ENCODE assay signal across 8 cellular contexts in genomic region chrX:153766098-153766817, GRCh38. TPM values are rescaled to one million over a fixed set of nuclear protein-coding genes. Genes with fewer than 3 reads are reported as not detected.
DNase-seq lines count a peak whose midpoint lies in the region; ATAC-seq, FAIRE-seq and TF ChIP-seq lines count a peak whose summit lies in the region.

No MANE protein-coding gene starts in this region.

- H3K4me2 ChIP-seq in GM12878 (ENCODE audit: control insufficient read depth, insufficient read depth), result no peak overlapping the region

- RAD21 ChIA-PET in GM12878 (lab: Charles Lee; ENCODE audit: unreplicated experiment), result interaction anchor here (0.7 kb wide), 1 partner anchor 181 kb away, joined by 3 read pairs; no protein-coding TSS in a partner anchor

- peak in 3 of 5 donors; percentile 14 to 23 (median 20) for DNase-seq in heart left ventricle
- no peak for DNase-seq in left ventricle myocardium superior
- DNase-seq in RCC 7860 (ENCODE audit: low spot score), result peak; percentile 65
- no peak for DNase-seq in GM12878 (ENCODE audit: low read depth, low spot score)
- DNase-seq in medulla oblongata (ENCODE audit: extremely low spot score), result peak; percentile 57

- ATAC-seq in heart left ventricle, result no peak
- no peak for ATAC-seq in left ventricle myocardium superior
- no peak; the same call in 2 of the 3 replicates for ATAC-seq in GM12878
- ATAC-seq in HG02852 (IDR thresholded peaks at IDR 0.05; ENCODE audit: unreplicated experiment), result no peak
- no peak for ATAC-seq in HG03280 (IDR thresholded peaks at IDR 0.05; ENCODE audit: unreplicated experiment)

- H3K9me3 ChIP-seq in heart left ventricle (no peaks in the 10 kb centered on the region), GM12878 (replicated peaks; ENCODE audit: control insufficient read depth, insufficient read depth, low read length) (no peaks in the 10 kb centered on the region; the same call in 2 of the 3 replicates), subcutaneous abdominal adipose tissue (ENCODE audit: control insufficient read depth in 5 of 5, low read length in 5 of 5) (no peaks in the 10 kb centered on the region)

- in situ Hi-C loops in GM12878 (cut with MboI), result no loop called here

- SMC1A ChIA-PET in GM12878 (lab: Charles Lee; ENCODE audit: uncharacterized antibody, unreplicated experiment), result no interaction called here

- no peak overlapping the region for H2AFZ ChIP-seq in GM12878 (ENCODE audit: control insufficient read depth, low read depth, low read length)

- no peaks in the 10 kb centered on the region for H3K79me2 ChIP-seq in GM12878 (ENCODE audit: control insufficient read depth, insufficient read depth, low read length)

- H3K27me3 ChIP-seq in heart left ventricle (no peaks in the 10 kb centered on the region), GM12878 (replicated peaks in 1 of 2; ENCODE audit: control insufficient read depth in 2 of 2, insufficient read depth in 2 of 2, low read length in 1 of 2) (no peaks in the 10 kb centered on the region), subcutaneous abdominal adipose tissue (ENCODE audit: control insufficient read depth in 5 of 5, insufficient read depth in 4 of 5, low read length in 5 of 5) (peaks cover 0 to 23% (median 17%) of the 10 kb centered on the region in 5 donors)

- H3K9ac ChIP-seq in GM12878 (ENCODE audit: control insufficient read depth, insufficient read depth, low read length) (no peak overlapping the region), subcutaneous abdominal adipose tissue (ENCODE audit: low read length in 5 of 5) (peak overlapping the region in 1 of 5 donors; percentile 60)

- intact Hi-C loops in heart left ventricle (cut with DNase I) (no loop called here), left ventricle myocardium superior (cut with micrococcal nuclease) (loop anchor here (10.0 kb wide), 1 partner anchor 189 kb away; no protein-coding TSS in a partner anchor), GM12878 (cut with micrococcal nuclease; ENCODE audit: unreplicated experiment) (no loop called here)

- FAIRE-seq in RCC 7860 (lab: Jason Lieb, UNC) (peak; percentile 31), GM12878 (lab: Jason Lieb, UNC) (no peak)

- no peaks in the 10 kb centered on the region for H4K20me1 ChIP-seq in GM12878 (ENCODE audit: control insufficient read depth, insufficient read depth)

- POLR2A ChIA-PET in GM12878 (lab: Charles Lee), result no interaction called here

- BruUV-seq in GM12878 (replicated peaks; lab: Mats Ljungman, UMichigan), result no TSS peak

- TF ChIP-seq CTCF in heart left ventricle (IDR thresholded peaks at IDR 0.05), result no peak
- TF ChIP-seq CTCF in GM12878 (IDR thresholded peaks at IDR 0.05 in 2 of 3, conservative IDR thresholded peaks at IDR 0.05 in 1 of 3; ENCODE audit: control insufficient read depth in 2 of 3, extremely low read depth in 1 of 3, insufficient read depth in 1 of 3, low read depth in 3 of 3, low read length in 3 of 3), result no peak

- 62 to 80% (median 70%) methylated on average over 21 of the region's 21 CpGs for WGBS in heart left ventricle, 4 donors
- 38% methylated on average over 13 of the region's 21 CpGs for WGBS in GM12878 (ENCODE audit: insufficient coverage, insufficient replicate concordance, low lambda C conversion rate, missing lambda C conversion rate)

- TF ChIP-seq EP300 in GM12878 (IDR thresholded peaks at IDR 0.05; ENCODE audit: borderline replicate concordance in 1 of 2, control insufficient read depth in 1 of 2, low read depth in 2 of 2, low read length in 2 of 2), result no peak

- H3K4me3 ChIP-seq in heart left ventricle (peak overlapping the region in 3 of 12 donors; percentile 9 to 24 (median 22)), GM12878 (no peak overlapping the region), subcutaneous abdominal adipose tissue (ENCODE audit: low read depth in 1 of 5, low read length in 5 of 5) (peak overlapping the region in 4 of 5 donors; percentile 17 to 46 (median 28))

- no peak for TF ChIP-seq RAD21 in GM12878 (IDR thresholded peaks at IDR 0.05; ENCODE audit: insufficient read depth, low read depth, low read length)

- H3K4me1 ChIP-seq in heart left ventricle (peaks cover 0 to 26% (median 5%) of the 10 kb centered on the region in 12 donors), GM12878 (ENCODE audit: control insufficient read depth, insufficient read depth, low read length) (no peaks in the 10 kb centered on the region), subcutaneous abdominal adipose tissue (ENCODE audit: control insufficient read depth in 5 of 5, insufficient read depth in 5 of 5, low read length in 5 of 5) (peaks cover 0 to 31% (median 26%) of the 10 kb centered on the region in 5 donors)

- TF ChIP-seq POLR2A in heart left ventricle (IDR thresholded peaks at IDR 0.05) (no peak), GM12878 (IDR thresholded peaks at IDR 0.05; ENCODE audit: low read depth, low read length) (no peak)

- H3K36me3 ChIP-seq in heart left ventricle, result no peaks in the 10 kb centered on the region
- no peaks in the 10 kb centered on the region for H3K36me3 ChIP-seq in GM12878 (ENCODE audit: control insufficient read depth in 2 of 2, insufficient read depth in 2 of 2, low read length in 1 of 2)
- no peaks in the 10 kb centered on the region for H3K36me3 ChIP-seq in subcutaneous abdominal adipose tissue (ENCODE audit: control insufficient read depth in 5 of 5, insufficient read depth in 5 of 5, low read length in 5 of 5)

- H3K27ac ChIP-seq in heart left ventricle (peak overlapping the region in 4 of 12 donors; percentile 18 to 81 (median 42)), GM12878 (ENCODE audit: control insufficient read depth, insufficient read depth) (no peak overlapping the region), subcutaneous abdominal adipose tissue (ENCODE audit: low read depth, low read length) (no peak overlapping the region)

- CTCF ChIA-PET in GM12878 (lab: Yijun Ruan, JAX), result interaction anchor here (0.6 to 1.0 kb wide), 3 partner anchors 98 to 200 kb away, joined by 4 read pairs; no protein-coding TSS in a partner anchor

RNA-seq across cellular contexts. Expression of gene PLXNB3, which starts 2.2 kb away (rescaled TPM):
- total RNA-seq in heart left ventricle (1 to 10 TPM; 1.6 to 8.6 (median 3.5) TPM), left ventricle myocardium superior (2.4 TPM), GM12878 (2014; rRNA removed) (not detected in 2 replicates), GM12878 (2014; rRNA removed; fragmentation: Illumina TruSeq; extraction: Trizol) (not detected in 2 replicates), GM12878 (2021) (0.21 and 0.53 TPM in 2 replicates)
- polyA plus RNA-seq in heart left ventricle (1 to 10 TPM in 1 of 2 donors, under 1 TPM in 1; 0.51 to 2.8 TPM), GM12878 (2011; rRNA removed) (0.14 and 0.20 TPM in 2 replicates), GM12878 (2014; fragmentation: Illumina TruSeq; extraction: Trizol) (0.18 TPM in 1 of 2 replicates, not detected in the other), GM12878 (2014; fragmentation: Nextera tagmentation; extraction: Ambion mirVana) (not detected), GM12878 (2014; rRNA removed) (0.62 and 0.68 TPM in 2 replicates), GM12878 (2016; fragmentation: Nextera tagmentation; extraction: Ambion mirVana) (under 1 TPM; 0.06 to 0.43 TPM)
- total RNA-seq in GM12878 (2013; cell fraction: nucleolus; rRNA removed), result 0.31 TPM in 1 of 2 replicates, not detected in the other
- 0.31 TPM for polyA plus RNA-seq in GM12878 (2011; ENCODE audit: low read depth)
- polyA plus RNA-seq in GM12878 (2011; cell fraction: cytosol; rRNA removed), result 0.09 and 0.38 TPM in 2 replicates
- polyA plus RNA-seq in GM12878 (2011; cell fraction: nucleus; rRNA removed), result 3.5 and 3.7 TPM in 2 replicates
- polyA plus RNA-seq in GM12878 (2012), result 0.19 and 0.79 TPM in 2 replicates
- 0.82 TPM in 1 of 2 replicates, not detected in the other for polyA minus RNA-seq in GM12878 (2011; rRNA and poly(A)+ RNA removed)
- polyA minus RNA-seq in GM12878 (2011; cell fraction: cytosol; rRNA and poly(A)+ RNA removed), result 0.94 TPM in 1 of 2 replicates, not detected in the other
- 0.36 and 0.48 TPM in 2 replicates for polyA minus RNA-seq in GM12878 (2011; cell fraction: nucleus; rRNA and poly(A)+ RNA removed)

RNA-seq across cellular contexts. Expression of gene SRPK3, which starts 14.6 kb away (rescaled TPM):
- total RNA-seq in heart left ventricle (10 to 100 TPM; 31.9 to 49.7 (median 38.9) TPM), left ventricle myocardium superior (43.6 TPM), GM12878 (2014; rRNA removed) (not detected in 2 replicates), GM12878 (2014; rRNA removed; fragmentation: Illumina TruSeq; extraction: Trizol) (not detected in 2 replicates), GM12878 (2021) (not detected in 2 replicates)
- polyA plus RNA-seq in heart left ventricle (10 to 100 TPM in 1 of 2 donors, 1 to 10 TPM in 1; 8.8 to 39.8 TPM), GM12878 (2011; rRNA removed) (not detected in 2 replicates), GM12878 (2014; fragmentation: Illumina TruSeq; extraction: Trizol) (not detected in 2 replicates), GM12878 (2014; fragmentation: Nextera tagmentation; extraction: Ambion mirVana) (under 1 TPM in 1 of 2 experiments, not detected in 1; 0.05 TPM), GM12878 (2014; rRNA removed) (not detected in 2 replicates), GM12878 (2016; fragmentation: Nextera tagmentation; extraction: Ambion mirVana) (under 1 TPM in 1 of 2 experiments, not detected in 1; 0.19 TPM)
- not detected in 2 replicates for total RNA-seq in GM12878 (2013; cell fraction: nucleolus; rRNA removed)
- polyA plus RNA-seq in GM12878 (2011; ENCODE audit: low read depth), result 0.13 TPM
- not detected in 2 replicates for polyA plus RNA-seq in GM12878 (2011; cell fraction: cytosol; rRNA removed)
- polyA plus RNA-seq in GM12878 (2011; cell fraction: nucleus; rRNA removed), result 0.07 and 0.21 TPM in 2 replicates
- 0.14 and 0.22 TPM in 2 replicates for polyA plus RNA-seq in GM12878 (2012)
- not detected in 2 replicates for polyA minus RNA-seq in GM12878 (2011; rRNA and poly(A)+ RNA removed)
- not detected in 2 replicates for polyA minus RNA-seq in GM12878 (2011; cell fraction: cytosol; rRNA and poly(A)+ RNA removed)
- not detected in 2 replicates for polyA minus RNA-seq in GM12878 (2011; cell fraction: nucleus; rRNA and poly(A)+ RNA removed)

RNA-seq across cellular contexts. Expression of gene IDH3G, which starts 27.9 kb away (rescaled TPM):
- 100 to 1,000 TPM in 2 of 9 donors, 10 to 100 TPM in 7; 58.1 to 162 (median 71.2) TPM for total RNA-seq in heart left ventricle
- 10 to 100 TPM; 76.5 to 78.6 TPM for polyA plus RNA-seq in heart left ventricle
- total RNA-seq in left ventricle myocardium superior, result 81.2 TPM
- 32.7 and 39.1 TPM in 2 replicates for total RNA-seq in GM12878 (2013; cell fraction: nucleolus; rRNA removed)
- 69.3 and 78.5 TPM in 2 replicates for total RNA-seq in GM12878 (2014; rRNA removed)
- 38.6 and 41.5 TPM in 2 replicates for total RNA-seq in GM12878 (2014; rRNA removed; fragmentation: Illumina TruSeq; extraction: Trizol)
- total RNA-seq in GM12878 (2021), result 61.3 and 69.0 TPM in 2 replicates
- polyA plus RNA-seq in GM12878 (2011; ENCODE audit: low read depth), result 33.4 TPM
- polyA plus RNA-seq in GM12878 (2011; rRNA removed), result 22.6 and 49.1 TPM in 2 replicates
- polyA plus RNA-seq in GM12878 (2011; cell fraction: cytosol; rRNA removed), result 78.3 and 106 TPM in 2 replicates
- polyA plus RNA-seq in GM12878 (2011; cell fraction: nucleus; rRNA removed), result 169 and 193 TPM in 2 replicates
- polyA plus RNA-seq in GM12878 (2012), result 71.2 and 75.4 TPM in 2 replicates
- polyA plus RNA-seq in GM12878 (2014; fragmentation: Illumina TruSeq; extraction: Trizol), result 32.7 and 64.2 TPM in 2 replicates
- polyA plus RNA-seq in GM12878 (2014; fragmentation: Nextera tagmentation; extraction: Ambion mirVana), result 10 to 100 TPM; 26.3 to 34.4 TPM
- polyA plus RNA-seq in GM12878 (2014; rRNA removed), result 77.9 and 81.4 TPM in 2 replicates
- polyA plus RNA-seq in GM12878 (2016; fragmentation: Nextera tagmentation; extraction: Ambion mirVana), result 100 to 1,000 TPM in 1 of 2 experiments, 10 to 100 TPM in 1; 96.5 to 102 TPM
- polyA minus RNA-seq in GM12878 (2011; rRNA and poly(A)+ RNA removed), result 94.4 and 103 TPM in 2 replicates
- polyA minus RNA-seq in GM12878 (2011; cell fraction: cytosol; rRNA and poly(A)+ RNA removed), result 29.4 and 29.5 TPM in 2 replicates
- 29.4 and 50.1 TPM in 2 replicates for polyA minus RNA-seq in GM12878 (2011; cell fraction: nucleus; rRNA and poly(A)+ RNA removed)

RNA-seq across cellular contexts. Expression of gene SSR4, which starts 28.2 kb away (rescaled TPM):
- total RNA-seq in heart left ventricle (100 to 1,000 TPM; 119 to 225 (median 135) TPM), left ventricle myocardium superior (145 TPM), GM12878 (2014; rRNA removed) (252 and 305 TPM in 2 replicates), GM12878 (2014; rRNA removed; fragmentation: Illumina TruSeq; extraction: Trizol) (160 and 189 TPM in 2 replicates), GM12878 (2021) (244 and 247 TPM in 2 replicates)
- polyA plus RNA-seq in heart left ventricle (100 to 1,000 TPM; 306 to 307 TPM), GM12878 (2011; rRNA removed) (94.1 and 176 TPM in 2 replicates), GM12878 (2014; fragmentation: Illumina TruSeq; extraction: Trizol) (61.3 and 151 TPM in 2 replicates), GM12878 (2014; fragmentation: Nextera tagmentation; extraction: Ambion mirVana) (100 to 1,000 TPM; 351 to 521 TPM), GM12878 (2014; rRNA removed) (312 and 326 TPM in 2 replicates), GM12878 (2016; fragmentation: Nextera tagmentation; extraction: Ambion mirVana) (100 to 1,000 TPM; 315 to 317 TPM)
- total RNA-seq in GM12878 (2013; cell fraction: nucleolus; rRNA removed), result 49.2 and 60.4 TPM in 2 replicates
- 149 TPM for polyA plus RNA-seq in GM12878 (2011; ENCODE audit: low read depth)
- polyA plus RNA-seq in GM12878 (2011; cell fraction: cytosol; rRNA removed), result 311 and 433 TPM in 2 replicates
- 180 and 197 TPM in 2 replicates for polyA plus RNA-seq in GM12878 (2011; cell fraction: nucleus; rRNA removed)
- polyA plus RNA-seq in GM12878 (2012), result 354 and 408 TPM in 2 replicates
- 114 and 212 TPM in 2 replicates for polyA minus RNA-seq in GM12878 (2011; rRNA and poly(A)+ RNA removed)
- polyA minus RNA-seq in GM12878 (2011; cell fraction: cytosol; rRNA and poly(A)+ RNA removed), result 116 and 131 TPM in 2 replicates
- 37.2 and 55.6 TPM in 2 replicates for polyA minus RNA-seq in GM12878 (2011; cell fraction: nucleus; rRNA and poly(A)+ RNA removed)

RNA-seq across cellular contexts. Expression of gene ABCD1, which starts 41.6 kb away (rescaled TPM):
- total RNA-seq in heart left ventricle (10 to 100 TPM; 13.5 to 25.6 (median 17.6) TPM), left ventricle myocardium superior (16.5 TPM), GM12878 (2014; rRNA removed) (3.8 and 5.1 TPM in 2 replicates), GM12878 (2014; rRNA removed; fragmentation: Illumina TruSeq; extraction: Trizol) (1.4 and 1.8 TPM in 2 replicates), GM12878 (2021) (6.5 and 6.8 TPM in 2 replicates)
- polyA plus RNA-seq in heart left ventricle (10 to 100 TPM; 12.9 to 13.5 TPM), GM12878 (2011; rRNA removed) (0.55 and 1.3 TPM in 2 replicates), GM12878 (2014; fragmentation: Illumina TruSeq; extraction: Trizol) (0.19 and 0.96 TPM in 2 replicates), GM12878 (2014; fragmentation: Nextera tagmentation; extraction: Ambion mirVana) (under 1 TPM; 0.13 to 0.35 TPM), GM12878 (2014; rRNA removed) (3.9 and 5.1 TPM in 2 replicates), GM12878 (2016; fragmentation: Nextera tagmentation; extraction: Ambion mirVana) (1 to 10 TPM; 1.4 to 1.6 TPM)
- total RNA-seq in GM12878 (2013; cell fraction: nucleolus; rRNA removed), result 10.6 and 14.9 TPM in 2 replicates
- polyA plus RNA-seq in GM12878 (2011; ENCODE audit: low read depth), result 1.9 TPM
- polyA plus RNA-seq in GM12878 (2011; cell fraction: cytosol; rRNA removed), result 1.6 and 1.9 TPM in 2 replicates
- 8.1 and 9.6 TPM in 2 replicates for polyA plus RNA-seq in GM12878 (2011; cell fraction: nucleus; rRNA removed)
- 3.9 and 4.1 TPM in 2 replicates for polyA plus RNA-seq in GM12878 (2012)
- 2.3 and 4.7 TPM in 2 replicates for polyA minus RNA-seq in GM12878 (2011; rRNA and poly(A)+ RNA removed)
- polyA minus RNA-seq in GM12878 (2011; cell fraction: cytosol; rRNA and poly(A)+ RNA removed), result 2.3 and 2.5 TPM in 2 replicates
- polyA minus RNA-seq in GM12878 (2011; cell fraction: nucleus; rRNA and poly(A)+ RNA removed), result 6.9 and 13.2 TPM in 2 replicates

Comparison
In these comparisons a context has a peak if more than half of its experiments do, and no peak if none do; other contexts are left out.
1. DNase-seq: peak in heart left ventricle (3 of 5), RCC 7860 (single experiment) and medulla oblongata (single experiment); none in left ventricle myocardium superior (single experiment) and GM12878 (single experiment).
2. RNA of gene SRPK3, which starts 14.6 kb away (total RNA-seq): 43.6 TPM in left ventricle myocardium superior (single experiment) and 31.9 to 49.7 TPM in heart left ventricle; not detected in GM12878; every median in the first group is over 10 times any median in the second.